In genomic region chr19:1862068-1862423, GRCh38 we compare ENCODE assay signal across 9 cellular contexts. TPM values are rescaled to one million over a fixed set of nuclear protein-coding genes. Genes with fewer than 3 reads are reported as not detected.
DNase-seq lines count a peak whose midpoint lies in the region; ATAC-seq and TF ChIP-seq lines count a peak whose summit lies in the region.
"Had no signal": no experiment of that assay in that cellular context is flagged by ENCODE, and none has a peak within 500 bp of the region (broad histone marks: within the 10 kb centered on the region; RNA-seq: fewer than 3 reads in every experiment).

No MANE protein-coding gene starts in this region.

- no peaks in the 10 kb centered on the region for H3K9me3 Mint-ChIP-seq in activated T-cell treated with anti-CD3 and anti-CD28 coated beads, Interleukin-2, amount 50 U/mL, for 4 hours
- no peaks in the 10 kb centered on the region for H3K9me3 Mint-ChIP-seq in activated naive CD8-positive, alpha-beta T cell treated with anti-CD3 and anti-CD28 coated beads, Interleukin-2, amount 50 U/mL, for 24 hours

- peak overlapping the region; percentile 31 to 94 (median 72) for H3K27ac ChIP-seq in tibial nerve
- H3K27ac ChIP-seq in adrenal gland, result peak overlapping the region in 2 of 5 donors; percentile 6 to 34

- peaks cover 0 to 68% (median 57%) of the 10 kb centered on the region in 4 donors for H3K4me1 ChIP-seq in tibial nerve
- H3K4me1 ChIP-seq in adrenal gland (replicated peaks in 1 of 2), result peaks cover 33 to 45% of the 10 kb centered on the region in 2 donors

- no peaks in the 10 kb centered on the region for H3K27me3 Mint-ChIP-seq in activated T-cell treated with anti-CD3 and anti-CD28 coated beads, Interleukin-2, amount 50 U/mL, for 4 hours (ENCODE audit: low read depth)
- H3K27me3 Mint-ChIP-seq in activated naive CD8-positive, alpha-beta T cell treated with anti-CD3 and anti-CD28 coated beads, Interleukin-2, amount 50 U/mL, for 24 hours, result no peaks in the 10 kb centered on the region

- H3K9me3 ChIP-seq in tibial nerve (no peaks in the 10 kb centered on the region), adrenal gland (replicated peaks in 1 of 3) (no peaks in the 10 kb centered on the region)

- no peak for TF ChIP-seq CTCF in lower leg skin (IDR thresholded peaks at IDR 0.05)
- no peak for TF ChIP-seq CTCF in tibial nerve (IDR thresholded peaks at IDR 0.05)
- no peak for TF ChIP-seq CTCF in adrenal gland (IDR thresholded peaks at IDR 0.05)

- peak overlapping the region; percentile 98 for H3K4me3 Mint-ChIP-seq in activated T-cell treated with anti-CD3 and anti-CD28 coated beads, Interleukin-2, amount 50 U/mL, for 4 hours
- H3K4me3 Mint-ChIP-seq in activated naive CD8-positive, alpha-beta T cell treated with anti-CD3 and anti-CD28 coated beads, Interleukin-2, amount 50 U/mL, for 24 hours, result peak overlapping the region; percentile 89

- no peak for TF ChIP-seq EP300 in tibial nerve (IDR thresholded peaks at IDR 0.05)

- H3K36me3 Mint-ChIP-seq in activated T-cell treated with anti-CD3 and anti-CD28 coated beads, Interleukin-2, amount 50 U/mL, for 4 hours (ENCODE audit: insufficient read depth), result no peaks in the 10 kb centered on the region
- peaks cover 6% of the 10 kb centered on the region for H3K36me3 Mint-ChIP-seq in activated naive CD8-positive, alpha-beta T cell treated with anti-CD3 and anti-CD28 coated beads, Interleukin-2, amount 50 U/mL, for 24 hours (ENCODE audit: low read depth)

- TF ChIP-seq POLR2A in lower leg skin (IDR thresholded peaks at IDR 0.05), result no peak
- TF ChIP-seq POLR2A in tibial nerve (IDR thresholded peaks at IDR 0.05), result no peak
- TF ChIP-seq POLR2A in adrenal gland (IDR thresholded peaks at IDR 0.05), result no peak

- H3K36me3 ChIP-seq in tibial nerve, result no peaks in the 10 kb centered on the region
- no peaks in the 10 kb centered on the region for H3K36me3 ChIP-seq in adrenal gland (replicated peaks in 1 of 2)

- H3K27me3 ChIP-seq in tibial nerve (no peaks in the 10 kb centered on the region), adrenal gland (no peaks in the 10 kb centered on the region)

- peak overlapping the region; percentile 92 for H3K27ac Mint-ChIP-seq in activated naive CD8-positive, alpha-beta T cell treated with anti-CD3 and anti-CD28 coated beads, Interleukin-2, amount 50 U/mL, for 24 hours

- DNase-seq in activated T-cell treated with anti-CD3 and anti-CD28 coated beads, Interleukin-2, amount 50 U/mL, for 4 hours, result no peak
- no peak for DNase-seq in activated T-cell treated with anti-CD3 and anti-CD28 coated beads, Interleukin-2, amount 50 U/mL, for 48 hours
- DNase-seq in activated naive CD8-positive, alpha-beta T cell treated with anti-CD3 and anti-CD28 coated beads, Interleukin-2, amount 50 U/mL, for 24 hours, result no peak
- no peak for DNase-seq in lower leg skin (ENCODE audit: low spot score in 2 of 2)
- DNase-seq in tibial nerve (ENCODE audit: low spot score in 2 of 2), result no peak
- DNase-seq in adrenal gland, result no peak
- no peak for DNase-seq in activated CD4-positive, alpha-beta T cell treated with anti-CD3 and anti-CD28 coated beads for 48 hours
- DNase-seq in activated CD4-positive, alpha-beta T cell treated with anti-CD3 and anti-CD28 coated beads, Interleukin-2, amount 50 U/mL, for 1 hour, result no peak
- DNase-seq: NCI-H524 treated with DMSO at 0.1 percent for 48 hours had no signal

- peak overlapping the region; percentile 80 for H3K4me3 ChIP-seq in lower leg skin (ENCODE audit: low read depth, poor library complexity, severe bottlenecking)
- peak overlapping the region; percentile 52 to 81 (median 65) for H3K4me3 ChIP-seq in tibial nerve
- H3K4me3 ChIP-seq in adrenal gland, result peak overlapping the region in 2 of 4 donors; percentile 18 to 86

- H3K4me1 Mint-ChIP-seq in activated T-cell treated with anti-CD3 and anti-CD28 coated beads, Interleukin-2, amount 50 U/mL, for 4 hours (ENCODE audit: low read depth), result peaks cover 35% of the 10 kb centered on the region
- peaks cover 40% of the 10 kb centered on the region for H3K4me1 Mint-ChIP-seq in activated naive CD8-positive, alpha-beta T cell treated with anti-CD3 and anti-CD28 coated beads, Interleukin-2, amount 50 U/mL, for 24 hours

- intact Hi-C loops in lower leg skin (cut with DNase I; ENCODE audit: low total_unique reads), result no loop called here
- intact Hi-C loops in adrenal gland (cut with DNase I), result loop anchor here in 1 of 2 donors (10.0 kb wide), 1 partner anchor 63 kb away; no protein-coding TSS in a partner anchor

- no peak for ATAC-seq in activated T-cell treated with anti-CD3 and anti-CD28 coated beads, Interleukin-2, amount 50 U/mL, for 4 hours
- no peak for ATAC-seq in activated naive CD8-positive, alpha-beta T cell treated with anti-CD3 and anti-CD28 coated beads, Interleukin-2, amount 50 U/mL, for 24 hours

- WGBS in lower leg skin, 2 donors, result 3 to 10% methylated on average over 16 to 18 of the region's 21 CpGs
- WGBS in tibial nerve, 2 donors, result 2 to 11% methylated on average over 11 to 13 of the region's 21 CpGs
- 0 to 16% (median 10%) methylated on average over 1 to 21 of the region's 21 CpGs for WGBS in adrenal gland, 4 donors

RNA-seq across cellular contexts. Expression of gene KLF16, which starts 1.3 kb away (rescaled TPM):
- total RNA-seq in activated T-cell treated with anti-CD3 and anti-CD28 coated beads, Interleukin-2, amount 50 U/mL, for 4 hours, result 10 to 100 TPM; 64.0 to 71.0 (median 69.1) TPM
- total RNA-seq in lower leg skin (10 to 100 TPM in 3 of 4 donors, 1 to 10 TPM in 1; 9.0 to 16.2 (median 13.5) TPM), tibial nerve (1 to 10 TPM; 4.6 to 8.4 (median 7.0) TPM), adrenal gland (10 to 100 TPM in 7 of 8 donors, 1 to 10 TPM in 1; 7.1 to 28.1 (median 18.3) TPM)
- 10 to 100 TPM in 1 of 3 donors, 1 to 10 TPM in 2; 2.0 to 12.9 (median 6.9) TPM for polyA plus RNA-seq in adrenal gland

RNA-seq across cellular contexts. Expression of gene REXO1, which starts 13.8 kb away (rescaled TPM):
- total RNA-seq in activated T-cell treated with anti-CD3 and anti-CD28 coated beads, Interleukin-2, amount 50 U/mL, for 4 hours, result 10 to 100 TPM; 91.5 to 95.0 (median 94.4) TPM
- total RNA-seq in lower leg skin (10 to 100 TPM; 32.9 to 51.1 (median 41.2) TPM), tibial nerve (10 to 100 TPM; 17.9 to 87.3 (median 31.1) TPM), adrenal gland (10 to 100 TPM; 14.4 to 98.8 (median 44.5) TPM)
- 100 to 1,000 TPM in 2 of 3 donors, 10 to 100 TPM in 1; 18.4 to 155 (median 150) TPM for polyA plus RNA-seq in adrenal gland

RNA-seq across cellular contexts. Expression of gene ABHD17A, which starts 23.2 kb away (rescaled TPM):
- 100 to 1,000 TPM; 109 to 135 (median 117) TPM for total RNA-seq in activated T-cell treated with anti-CD3 and anti-CD28 coated beads, Interleukin-2, amount 50 U/mL, for 4 hours
- 100 to 1,000 TPM; 154 to 201 (median 186) TPM for total RNA-seq in lower leg skin
- 100 to 1,000 TPM; 127 to 165 (median 132) TPM for total RNA-seq in tibial nerve
- 100 to 1,000 TPM in 4 of 8 donors, 10 to 100 TPM in 4; 60.1 to 145 (median 99.4) TPM for total RNA-seq in adrenal gland
- polyA plus RNA-seq in adrenal gland, result 100 to 1,000 TPM in 2 of 3 donors, 1 to 10 TPM in 1; 2.5 to 235 (median 195) TPM

RNA-seq across cellular contexts. Expression of gene ADAT3, which starts 43.2 kb away (rescaled TPM):
- 1 to 10 TPM; 7.3 to 7.8 (median 7.7) TPM for total RNA-seq in activated T-cell treated with anti-CD3 and anti-CD28 coated beads, Interleukin-2, amount 50 U/mL, for 4 hours
- total RNA-seq in lower leg skin, result 10 to 100 TPM; 20.1 to 27.3 (median 25.7) TPM
- total RNA-seq in tibial nerve, result 1 to 10 TPM; 2.4 to 8.7 (median 4.8) TPM
- 10 to 100 TPM in 3 of 8 donors, 1 to 10 TPM in 5; 4.7 to 29.6 (median 9.2) TPM for total RNA-seq in adrenal gland
- polyA plus RNA-seq in adrenal gland, result 1 to 10 TPM in 2 of 3 donors, not detected in 1; 8.1 to 8.3 TPM

RNA-seq across cellular contexts. Expression of gene SCAMP4, which starts 43.2 kb away (rescaled TPM):
- total RNA-seq in activated T-cell treated with anti-CD3 and anti-CD28 coated beads, Interleukin-2, amount 50 U/mL, for 4 hours, result 10 to 100 TPM; 37.2 to 40.3 (median 39.4) TPM
- total RNA-seq in lower leg skin, result 100 to 1,000 TPM; 108 to 119 (median 113) TPM
- 10 to 100 TPM; 34.7 to 65.7 (median 56.2) TPM for total RNA-seq in tibial nerve
- total RNA-seq in adrenal gland, result 100 to 1,000 TPM in 3 of 8 donors, 10 to 100 TPM in 5; 47.8 to 192 (median 84.8) TPM
- polyA plus RNA-seq in adrenal gland, result 10 to 100 TPM; 13.5 to 43.8 (median 22.7) TPM
